31 cellular contexts compared by ENCODE assay signal in the genomic region with DNA sequence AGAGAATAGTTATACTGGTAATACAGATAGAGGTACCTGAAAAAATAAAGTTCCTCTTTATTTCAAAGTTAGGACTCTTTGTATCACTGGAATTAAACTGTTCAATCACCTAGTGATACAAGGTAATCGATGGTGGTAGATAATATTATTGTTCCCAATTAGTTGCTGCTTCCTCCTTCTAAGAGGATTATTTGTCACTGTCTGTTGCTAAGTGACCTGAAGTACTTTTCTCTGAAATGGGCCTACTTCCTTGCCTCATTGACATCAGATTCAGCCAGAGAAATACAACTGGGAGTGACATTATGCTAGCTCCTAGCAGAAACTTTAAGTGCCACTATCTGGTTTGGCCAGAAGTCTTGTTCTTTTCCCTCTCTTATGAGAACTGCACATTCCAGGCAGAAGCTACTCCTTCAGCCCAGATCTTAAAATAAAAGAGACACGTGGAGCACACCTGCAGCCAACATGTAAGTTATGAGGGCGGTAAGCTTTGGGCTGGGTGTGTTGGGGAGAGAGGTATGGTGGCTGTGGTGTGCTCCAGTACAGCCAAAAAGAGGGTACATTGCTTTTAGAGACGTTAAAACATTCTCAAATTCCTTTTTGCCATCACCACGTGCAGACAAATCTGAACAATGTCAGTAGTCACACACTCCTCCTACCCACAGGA.
"Had no signal": no experiment of that assay in that cellular context is flagged by ENCODE, and none has a peak within 500 bp of the region (broad histone marks: within the 10 kb centered on the region; RNA-seq: fewer than 3 reads in every experiment).

No MANE protein-coding gene starts in this region.

- H3K27ac ChIP-seq: adrenal gland, cardiac muscle cell, coronary artery, dorsolateral prefrontal cortex, gastroesophageal sphincter, neural progenitor cell, parathyroid adenoma, suprapubic skin, tibial artery, VCaP had no signal

- H3K4me1 ChIP-seq: adrenal gland, parathyroid adenoma, suprapubic skin, tibial artery had no signal

- H3K9ac ChIP-seq: neural progenitor cell, parathyroid adenoma had no signal

- H3K9me3 ChIP-seq: adrenal gland had no signal

- ATAC-seq: activated CD4-positive, CD25-positive, alpha-beta regulatory T cell treated with anti-CD3 and anti-CD28 coated beads, Interleukin-2, amount 50 U/mL, for 24 hours; gastroesophageal sphincter; left cardiac atrium; naive thymus-derived CD8-positive, alpha-beta T cell; right cardiac atrium had no signal

- FAIRE-seq: endothelial cell of umbilical vein, keratinocyte, TTC549 had no signal

- H3K36me3 ChIP-seq: adrenal gland, cardiac muscle cell, neural progenitor cell had no signal

- H3K27me3 ChIP-seq: adrenal gland, cardiac muscle cell, dorsolateral prefrontal cortex, gastroesophageal sphincter, neural progenitor cell, suprapubic skin, tibial artery had no signal

- H2AFZ ChIP-seq: neural progenitor cell, parathyroid adenoma had no signal

- H3K4me2 ChIP-seq: neural progenitor cell had no signal

- H3K79me2 ChIP-seq: parathyroid adenoma had no signal

- DNase-seq: activated CD4-positive, alpha-beta memory T cell treated with anti-CD3 and anti-CD28 coated beads for 36 hours; activated CD4-positive, alpha-beta T cell treated with anti-CD3 and anti-CD28 coated beads, Interleukin-2, amount 10 ng/mL, durations not matched to agents 24 days and 14 days; activated CD8-positive, alpha-beta memory T cell treated with anti-CD3 and anti-CD28 coated beads, Interleukin-2, amount 50 U/mL, for 4 hours; activated effector memory CD4-positive, alpha-beta T cell treated with anti-CD3 and anti-CD28 coated beads, Interleukin-2, amount 50 U/mL, for 16 hours; activated naive CD4-positive, alpha-beta T cell treated with anti-CD3 and anti-CD28 coated beads for 36 hours; activated naive CD8-positive, alpha-beta T cell treated with anti-CD3 and anti-CD28 coated beads for 36 hours; activated T-cell treated with anti-CD3 and anti-CD28 coated beads, Interleukin-2, amount 50 U/mL, for 1 hour; adrenal gland; aorta; dorsolateral prefrontal cortex; effector memory CD4-positive, alpha-beta T cell; head of caudate nucleus; hippocampal formation; left cardiac atrium; mammary epithelial cell; naive thymus-derived CD8-positive, alpha-beta T cell; occipital lobe; right cardiac atrium; stimulated activated naive CD4-positive, alpha-beta T cell; tibial artery had no signal

- H3K4me3 ChIP-seq: adrenal gland, cardiac muscle cell, coronary artery, dorsolateral prefrontal cortex, gastroesophageal sphincter, neural progenitor cell, suprapubic skin, tibial artery had no signal
